Comparison of ENCODE assay signal across 8 cellular contexts in the genomic region with DNA sequence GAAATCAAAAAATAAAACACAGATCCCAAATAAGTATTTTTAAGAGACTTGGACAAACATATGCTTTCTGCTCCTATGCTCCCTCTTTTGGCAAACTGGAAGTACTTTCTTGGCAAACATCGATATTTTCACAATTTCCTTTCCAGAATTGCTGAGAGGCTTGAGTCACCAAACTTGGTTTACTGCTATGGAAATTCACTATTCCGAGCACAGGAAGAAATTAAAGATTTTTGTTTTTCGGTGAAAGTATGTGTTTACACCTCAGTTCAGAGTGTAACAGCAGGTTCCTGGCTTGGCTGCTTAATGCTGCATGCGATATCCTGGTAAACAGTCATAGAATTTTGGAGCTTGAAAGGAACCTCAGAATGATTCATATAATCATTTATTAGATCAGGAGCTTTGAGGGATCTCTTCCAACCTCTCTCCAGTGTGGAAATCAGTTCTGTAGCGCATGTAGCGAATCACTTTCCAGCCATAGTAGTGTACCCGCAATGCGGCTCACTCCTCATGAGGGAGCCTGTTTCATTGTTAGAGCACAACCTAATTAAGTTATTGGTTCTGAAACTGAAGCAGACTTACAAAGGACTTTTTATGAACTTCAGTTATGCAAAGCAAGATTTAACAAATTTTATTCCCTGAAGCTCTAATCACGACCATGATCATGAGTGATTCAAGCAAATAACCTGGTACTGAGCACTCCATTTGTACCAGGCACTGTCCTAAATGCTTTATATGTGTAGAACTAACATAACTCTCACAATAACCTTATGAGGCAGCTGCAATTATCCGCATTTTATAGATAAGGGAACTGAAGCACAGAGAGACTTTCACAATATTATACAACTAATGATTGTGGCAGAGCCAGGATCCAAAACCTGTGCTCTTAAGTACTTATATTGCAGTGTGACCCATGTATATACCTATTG. TPM values are rescaled to one million over a fixed set of nuclear protein-coding genes. Genes with fewer than 3 reads are reported as not detected.
DNase-seq lines count a peak whose midpoint lies in the region; ATAC-seq and TF ChIP-seq lines count a peak whose summit lies in the region.

No MANE protein-coding gene starts in this region.

- in situ Hi-C loops in brain microvascular endothelial cell (cut with HindIII; ENCODE audit: low pct_ligation_motif_present, low sequenced_read_pairs): no loop called here

- DNase-seq in AML-193 (lab: John Stamatoyannopoulos, UW) (peak; percentile 34 to 48), LHCN-M2 (ENCODE audit: low read depth) (peak; percentile 72), brain microvascular endothelial cell (peak; percentile 43), kidney tubule cell (ENCODE audit: low spot score) (peak; percentile 60), thyroid gland (no peak), NCI-H187 treated with DMSO at 0.1 percent for 48 hours (lab: John Stamatoyannopoulos, UW) (no peak)
- no peak for DNase-seq in activated CD8-positive, alpha-beta memory T cell treated with anti-CD3 and anti-CD28 coated beads for 24 hours

- H3K36me3 ChIP-seq in brain microvascular endothelial cell (replicated peaks): peaks cover 2% of the 10 kb centered on the region
- H3K36me3 ChIP-seq in thyroid gland: no peaks in the 10 kb centered on the region

- intact Hi-C loops in thyroid gland (cut with DNase I): no loop called here

- peaks cover 21 to 35% of the 10 kb centered on the region in 2 donors for H3K4me1 ChIP-seq in thyroid gland

- no peak for ATAC-seq in HG03469 (IDR thresholded peaks at IDR 0.05; ENCODE audit: unreplicated experiment)

- peak overlapping the region; percentile 41 for H3K27ac ChIP-seq in brain microvascular endothelial cell
- H3K27ac ChIP-seq in thyroid gland: peak overlapping the region; percentile 30 to 84 (median 48)

- no peaks in the 10 kb centered on the region for H3K27me3 ChIP-seq in brain microvascular endothelial cell (replicated peaks)
- no peaks in the 10 kb centered on the region for H3K27me3 ChIP-seq in thyroid gland

- no peaks in the 10 kb centered on the region for H3K9me3 ChIP-seq in thyroid gland

- peak; percentile 66 for TF ChIP-seq CTCF in brain microvascular endothelial cell (IDR thresholded peaks at IDR 0.05; ENCODE audit: low read depth, low read length, missing control alignments)
- TF ChIP-seq CTCF in thyroid gland (IDR thresholded peaks at IDR 0.05): peak in 5 of 6 experiments; percentile 31 to 71 (median 64)

- WGBS in thyroid gland, 2 donors: 46 to 66% methylated on average over 10 of the region's 10 CpGs

- H3K4me3 ChIP-seq in brain microvascular endothelial cell (ENCODE audit: low read depth, low read length) (no peak overlapping the region), thyroid gland (replicated peaks in 1 of 3) (no peak overlapping the region)

- TF ChIP-seq POLR2A in thyroid gland (IDR thresholded peaks at IDR 0.05): no peak

RNA-seq across cellular contexts. Expression of gene ATP2A2, which starts 56.4 kb away (rescaled TPM):
- total RNA-seq in LHCN-M2 (2014; rRNA removed): 114 and 132 TPM in 2 replicates
- 73.9 TPM for polyA plus RNA-seq in LHCN-M2 (2012)
- total RNA-seq in thyroid gland: 100 to 1,000 TPM; 126 to 220 (median 174) TPM

Comparison
In these comparisons a context has a peak if more than half of its experiments do, and no peak if none do; other contexts are left out.
1. DNase-seq: peak in AML-193 (2 of 2), LHCN-M2 (single experiment), brain microvascular endothelial cell (single experiment) and kidney tubule cell (single experiment); none in thyroid gland (0 of 2), activated CD8-positive, alpha-beta memory T cell treated with anti-CD3 and anti-CD28 coated beads for 24 hours (single experiment) and NCI-H187 treated with DMSO at 0.1 percent for 48 hours (single experiment).